17 cellular contexts compared by ENCODE assay signal in the genomic region with DNA sequence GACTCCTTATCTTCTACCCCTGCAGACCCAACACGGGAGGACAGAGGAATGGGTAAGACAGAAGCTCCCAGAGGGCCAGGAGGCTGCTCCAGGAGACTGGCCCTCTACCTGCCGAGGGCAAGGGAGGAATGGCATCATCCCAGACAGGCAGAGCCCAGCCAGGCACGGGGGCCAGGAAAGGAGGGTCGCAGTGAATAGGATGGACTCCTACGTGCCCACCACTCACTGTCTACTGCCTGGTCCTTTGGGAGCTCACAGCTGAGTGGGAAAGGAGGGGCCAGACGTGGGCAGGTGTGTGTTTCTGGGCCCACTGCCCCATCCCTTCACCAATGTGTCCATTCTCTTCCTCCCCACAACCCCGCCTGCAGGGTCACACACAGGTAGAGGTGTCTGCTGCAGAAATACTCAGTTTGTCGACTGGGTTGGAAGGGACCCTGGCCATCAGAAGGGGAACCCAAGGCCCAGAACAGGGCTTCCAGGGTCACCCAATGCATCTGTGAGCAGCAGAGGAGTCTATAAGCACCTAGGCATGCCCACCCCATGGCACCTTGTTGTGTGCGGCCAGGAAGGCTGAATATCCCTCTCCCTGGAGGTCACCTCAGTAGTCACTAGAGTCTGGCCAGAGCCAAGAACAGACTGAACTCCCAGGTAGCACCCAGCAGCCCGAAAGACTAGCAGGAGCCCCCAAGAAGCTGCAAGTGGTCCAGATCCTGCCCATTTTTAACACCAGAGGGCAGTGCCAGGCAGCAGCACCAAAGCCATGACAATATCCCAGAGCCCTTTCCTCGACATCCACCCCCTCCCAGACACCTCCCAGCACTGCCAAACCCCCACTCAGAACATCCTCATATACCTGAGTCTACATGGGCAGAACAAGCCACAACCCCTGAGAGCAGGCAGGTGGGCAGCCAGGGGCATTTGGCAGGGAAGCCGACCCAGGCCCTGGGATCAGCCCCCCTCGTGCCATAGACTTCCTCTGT. TPM values are rescaled to one million over a fixed set of nuclear protein-coding genes. Genes with fewer than 3 reads are reported as not detected.
DNase-seq lines count a peak whose midpoint lies in the region; ATAC-seq and TF ChIP-seq lines count a peak whose summit lies in the region.
"Had no signal": no experiment of that assay in that cellular context is flagged by ENCODE, and none has a peak within 500 bp of the region (broad histone marks: within the 10 kb centered on the region; RNA-seq: fewer than 3 reads in every experiment).

No MANE protein-coding gene starts in this region.

- H2AFZ ChIP-seq in SK-N-SH (ENCODE audit: low read depth) = no peak overlapping the region
- H2AFZ ChIP-seq in KMS-11 (ENCODE audit: low read depth) = no peak overlapping the region

- H3K4me1 Mint-ChIP-seq in osteocyte (ENCODE audit: unreplicated experiment) = peaks cover 28% of the 10 kb centered on the region

- TF ChIP-seq RAD21 in SK-N-SH (IDR thresholded peaks at IDR 0.05; ENCODE audit: low read length) = no peak

- no peak overlapping the region for H3K4me3 Mint-ChIP-seq in osteocyte (ENCODE audit: unreplicated experiment)
- H3K4me3 Mint-ChIP-seq: activated naive CD4-positive, alpha-beta T cell treated with anti-CD3 and anti-CD28 coated beads for 36 hours had no signal

- H3K79me2 ChIP-seq in SK-N-SH (ENCODE audit: insufficient read depth) (peaks cover 33% of the 10 kb centered on the region), KMS-11 (ENCODE audit: insufficient read depth, low read depth) (no peaks in the 10 kb centered on the region)

- no peaks in the 10 kb centered on the region for H3K9me2 ChIP-seq in SK-N-SH

- TF ChIP-seq CTCF in SK-N-SH (IDR thresholded peaks at IDR 0.05) = peak; percentile 34
- TF ChIP-seq CTCF in KMS-11 (conservative IDR thresholded peaks at IDR 0.05; ENCODE audit: low read depth, low read length) = 0 out of 2 replicates have a peak, but pooled peaks have one; percentile 19
- TF ChIP-seq CTCF in osteocyte (IDR thresholded peaks at IDR 0.05) = peak; percentile 36

- H3K27ac ChIP-seq in SK-N-SH (ENCODE audit: low read depth in 2 of 2, low read length in 1 of 2) (no peak overlapping the region; a peak in 1 of 4 replicates), KMS-11 (no peak overlapping the region), cingulate gyrus (ENCODE audit: low read depth, low read length) (peak overlapping the region; percentile 22)

- no peaks in the 10 kb centered on the region for H3K9me3 ChIP-seq in SK-N-SH
- H3K9me3 ChIP-seq: thyroid gland had no signal

- H3K27me3 ChIP-seq in SK-N-SH (ENCODE audit: insufficient read depth) (no peaks in the 10 kb centered on the region), KMS-11 (ENCODE audit: insufficient read depth, low read depth) (no peaks in the 10 kb centered on the region)
- H3K27me3 ChIP-seq: thyroid gland had no signal

- TF ChIP-seq EP300 in SK-N-SH (IDR thresholded peaks at IDR 0.05; ENCODE audit: borderline replicate concordance in 1 of 2, low read depth in 1 of 2, low read length in 1 of 2) = no peak

- H3K36me3 Mint-ChIP-seq in osteocyte (ENCODE audit: unreplicated experiment) = peaks cover 57% of the 10 kb centered on the region

- no peak for ATAC-seq in SK-N-SH treated with all-trans-retinoic acid at 6 μM for 48 hours
- ATAC-seq in GM18505 (IDR thresholded peaks at IDR 0.05; ENCODE audit: unreplicated experiment) = no peak

- CTCF ChIA-PET in SK-N-SH (lab: Yijun Ruan, JAX) = interaction anchor here (0.8 to 1.5 kb wide), 2 partner anchors 36 to 118 kb away, joined by 4 read pairs; no protein-coding TSS in a partner anchor

- no peak overlapping the region for H3K4me2 ChIP-seq in SK-N-SH
- no peak overlapping the region for H3K4me2 ChIP-seq in KMS-11

- H3K4me1 ChIP-seq in SK-N-SH (ENCODE audit: control insufficient read depth in 1 of 2, insufficient read depth in 2 of 2, low read depth in 1 of 2, low read length in 1 of 2) (peaks cover 10 to 11% of the 10 kb centered on the region in 2 experiments; a peak in 3 of 4 replicates), KMS-11 (ENCODE audit: low read depth, poor library complexity, severe bottlenecking) (peaks cover 6% of the 10 kb centered on the region)

- H3K4me3 ChIP-seq in SK-N-SH (ENCODE audit: low read depth in 2 of 2, low read length in 1 of 2) (no peak overlapping the region), KMS-11 (IDR thresholded peaks at IDR 0.05; ENCODE audit: insufficient read depth, low read depth, low read length) (no peak overlapping the region)
- H3K4me3 ChIP-seq: thyroid gland had no signal

- DNase-seq in SK-N-SH = peak; percentile 37
- no peak for DNase-seq in osteocyte (ENCODE audit: extremely low spot score, unreplicated experiment)
- DNase-seq in NCI-H1417 (lab: John Stamatoyannopoulos, UW) = no peak
- no peak for DNase-seq in activated CD4-positive, alpha-beta T cell treated with anti-CD3 and anti-CD28 coated beads for 4 hours
- DNase-seq: activated CD4-positive, alpha-beta T cell treated with anti-CD3 and anti-CD28 coated beads, Interleukin-2, amount 50 U/mL, for 1 hour; activated naive CD4-positive, alpha-beta T cell treated with anti-CD3 and anti-CD28 coated beads for 36 hours; effector memory CD4-positive, alpha-beta T cell; EL; midbrain; NCI-H2029 treated with DMSO at 0.1 percent for 48 hours; retina; T-helper 1 cell; thyroid gland had no signal

- no peaks in the 10 kb centered on the region for H3K27me3 Mint-ChIP-seq in osteocyte (ENCODE audit: unreplicated experiment)

- H3K36me3 ChIP-seq in SK-N-SH (replicated peaks in 1 of 2; ENCODE audit: control insufficient read depth in 1 of 2, insufficient read depth in 2 of 2, low read length in 1 of 2) (peaks cover 53 to 91% of the 10 kb centered on the region in 2 experiments), KMS-11 (ENCODE audit: insufficient read depth) (no peaks in the 10 kb centered on the region)

- POLR2A ChIA-PET in SK-N-SH (lab: Yijun Ruan, JAX) = interaction anchor here (0.7 kb wide), 1 partner anchor 192 kb away, joined by 3 read pairs; no protein-coding TSS in a partner anchor

- H3K9ac ChIP-seq in SK-N-SH = no peak overlapping the region
- no peak overlapping the region for H3K9ac ChIP-seq in KMS-11

- H4K20me1 ChIP-seq in SK-N-SH (ENCODE audit: insufficient read depth) (no peaks in the 10 kb centered on the region), KMS-11 (ENCODE audit: insufficient read depth) (no peaks in the 10 kb centered on the region)

- 87% methylated on average over 11 of the region's 13 CpGs for WGBS in SK-N-SH (ENCODE audit: low lambda C conversion rate)

- TF ChIP-seq POLR2A in GM18505 (IDR thresholded peaks at IDR 0.05; ENCODE audit: borderline replicate concordance, extremely low read depth, insufficient read depth, insufficient read length) = no peak

- peaks cover 3% of the 10 kb centered on the region for H3F3A ChIP-seq in SK-N-SH (replicated peaks; ENCODE audit: insufficient read depth)

- H3K27ac Mint-ChIP-seq in osteocyte (ENCODE audit: unreplicated experiment) = peak overlapping the region; percentile 52
- H3K27ac Mint-ChIP-seq: activated naive CD4-positive, alpha-beta T cell treated with anti-CD3 and anti-CD28 coated beads for 36 hours had no signal

- H3K9me3 Mint-ChIP-seq in osteocyte (ENCODE audit: unreplicated experiment) = no peaks in the 10 kb centered on the region
- H3K9me3 Mint-ChIP-seq: activated naive CD4-positive, alpha-beta T cell treated with anti-CD3 and anti-CD28 coated beads for 36 hours had no signal

TF ChIP-seq in SK-N-SH, 30 proteins besides CTCF, POLR2A, EP300 and RAD21:
- no peak for TF ChIP-seq SIN3A (IDR thresholded peaks at IDR 0.05; ENCODE audit: borderline replicate concordance, low read depth, low read length)
- TF ChIP-seq, protein P1, sequence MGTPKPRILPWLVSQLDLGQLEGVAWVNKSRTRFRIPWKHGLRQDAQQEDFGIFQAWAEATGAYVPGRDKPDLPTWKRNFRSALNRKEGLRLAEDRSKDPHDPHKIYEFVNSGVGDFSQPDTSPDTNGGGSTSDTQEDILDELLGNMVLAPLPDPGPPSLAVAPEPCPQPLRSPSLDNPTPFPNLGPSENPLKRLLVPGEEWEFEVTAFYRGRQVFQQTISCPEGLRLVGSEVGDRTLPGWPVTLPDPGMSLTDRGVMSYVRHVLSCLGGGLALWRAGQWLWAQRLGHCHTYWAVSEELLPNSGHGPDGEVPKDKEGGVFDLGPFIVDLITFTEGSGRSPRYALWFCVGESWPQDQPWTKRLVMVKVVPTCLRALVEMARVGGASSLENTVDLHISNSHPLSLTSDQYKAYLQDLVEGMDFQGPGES (IDR thresholded peaks at IDR 0.05; ENCODE audit: low read depth, low read length) = no peak
- no peak for TF ChIP-seq TAF1 (IDR thresholded peaks at IDR 0.05; ENCODE audit: borderline replicate concordance, low read depth, low read length)
- TF ChIP-seq EZH2phosphoT487 (IDR thresholded peaks at IDR 0.05; ENCODE audit: borderline replicate concordance, low read depth) = no peak

TF ChIP-seq in SK-N-SH treated with all-trans-retinoic acid at 6 μM for 48 hours, 23 proteins besides CTCF, POLR2A, EP300 and RAD21:
- TF ChIP-seq ZNF8 (CRISPR knock-in tag; IDR thresholded peaks at IDR 0.05) (no peak), PPARA (CRISPR knock-in tag; IDR thresholded peaks at IDR 0.05; ENCODE audit: borderline replicate concordance) (no peak), ISL1 (CRISPR knock-in tag; IDR thresholded peaks at IDR 0.05) (no peak), ZNF70 (CRISPR knock-in tag; IDR thresholded peaks at IDR 0.05) (no peak), OSR1 (CRISPR knock-in tag; IDR thresholded peaks at IDR 0.05) (no peak), ZNF565 (CRISPR knock-in tag; conservative IDR thresholded peaks at IDR 0.05; ENCODE audit: low read depth) (no peak)
- TF ChIP-seq, protein P2, sequence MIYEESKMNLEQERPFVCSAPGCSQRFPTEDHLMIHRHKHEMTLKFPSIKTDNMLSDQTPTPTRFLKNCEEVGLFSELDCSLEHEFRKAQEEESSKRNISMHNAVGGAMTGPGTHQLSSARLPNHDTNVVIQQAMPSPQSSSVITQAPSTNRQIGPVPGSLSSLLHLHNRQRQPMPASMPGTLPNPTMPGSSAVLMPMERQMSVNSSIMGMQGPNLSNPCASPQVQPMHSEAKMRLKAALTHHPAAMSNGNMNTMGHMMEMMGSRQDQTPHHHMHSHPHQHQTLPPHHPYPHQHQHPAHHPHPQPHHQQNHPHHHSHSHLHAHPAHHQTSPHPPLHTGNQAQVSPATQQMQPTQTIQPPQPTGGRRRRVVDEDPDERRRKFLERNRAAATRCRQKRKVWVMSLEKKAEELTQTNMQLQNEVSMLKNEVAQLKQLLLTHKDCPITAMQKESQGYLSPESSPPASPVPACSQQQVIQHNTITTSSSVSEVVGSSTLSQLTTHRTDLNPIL (CRISPR knock-in tag; IDR thresholded peaks at IDR 0.05; ENCODE audit: low read depth) = no peak
TF ChIP-seq in SK-N-SH treated with all-trans-retinoic acid at 6 μM for 48 hours: peak in this region for 0.

RNA-seq across cellular contexts. Expression of a gene that starts 24.0 kb away (rescaled TPM):
- polyA plus RNA-seq in SK-N-SH (2012; rRNA removed) = 119 and 144 TPM in 2 replicates
- polyA plus RNA-seq in SK-N-SH (2012; cell fraction: cytosol; rRNA removed) = 70.5 and 99.2 TPM in 2 replicates
- polyA plus RNA-seq in SK-N-SH (2012; cell fraction: nucleus; rRNA removed) = 178 and 225 TPM in 2 replicates
- 480 and 494 TPM in 2 replicates for total RNA-seq in osteocyte
